ENCODE assay signal across 8 cellular contexts in genomic region chr10:11242443-11243386, GRCh38.
DNase-seq lines count a peak whose midpoint lies in the region; ATAC-seq and TF ChIP-seq lines count a peak whose summit lies in the region.

No MANE protein-coding gene starts in this region.

- TF ChIP-seq CTCF in lower lobe of right lung (IDR thresholded peaks at IDR 0.05) (no peak), PC-9 (conservative IDR thresholded peaks at IDR 0.05) (no peak)

- H3F3A ChIP-seq in PC-9 (ENCODE audit: insufficient read depth, low read depth), result no peaks in the 10 kb centered on the region

- no peak for DNase-seq in CD8-positive, alpha-beta memory T cell
- DNase-seq in activated CD4-positive, alpha-beta T cell treated with anti-CD3 and anti-CD28 coated beads, Interleukin-2, amount 50 U/mL, for 48 hours, result peak; percentile 40 to 41
- DNase-seq in lower lobe of right lung (no peak), PC-9 (no peak), erythroblast (lab: John Stamatoyannopoulos, UW) (no peak), OCI-M1 (lab: John Stamatoyannopoulos, UW) (no peak)

- BruUV-seq in PC-9 (replicated peaks; lab: Mats Ljungman, UMichigan), result no TSS peak

- no peak overlapping the region for H3K4me2 ChIP-seq in PC-9

- H3K9me2 ChIP-seq in PC-9 (ENCODE audit: insufficient read depth), result no peaks in the 10 kb centered on the region

- H3K4me1 ChIP-seq in CD8-positive, alpha-beta memory T cell (ENCODE audit: insufficient read depth, low read length), result peaks cover 95% of the 10 kb centered on the region
- H3K4me1 ChIP-seq in lower lobe of right lung (peaks cover 30% of the 10 kb centered on the region), PC-9 (replicated peaks; ENCODE audit: insufficient read depth) (no peaks in the 10 kb centered on the region)

- no peaks in the 10 kb centered on the region for H3K27me3 ChIP-seq in CD8-positive, alpha-beta memory T cell (ENCODE audit: insufficient read depth, low read length, poor library complexity, severe bottlenecking)
- H3K27me3 ChIP-seq in lower lobe of right lung (ENCODE audit: low read depth) (no peaks in the 10 kb centered on the region), PC-9 (ENCODE audit: insufficient read depth, low read depth) (peaks cover 74% of the 10 kb centered on the region)

- in situ Hi-C loops in GM18951 (cut with MboI; ENCODE audit: low sequenced_read_pairs, unreplicated experiment), result no loop called here

- H3K9me3 ChIP-seq in CD8-positive, alpha-beta memory T cell (ENCODE audit: low read length), result no peaks in the 10 kb centered on the region
- H3K9me3 ChIP-seq in lower lobe of right lung (no peaks in the 10 kb centered on the region), PC-9 (ENCODE audit: insufficient read depth, low read depth) (no peaks in the 10 kb centered on the region)

- no peaks in the 10 kb centered on the region for H3K79me2 ChIP-seq in PC-9 (ENCODE audit: low read depth)

- no peak overlapping the region for H3K4me3 ChIP-seq in CD8-positive, alpha-beta memory T cell (ENCODE audit: low read length)
- no peak overlapping the region for H3K4me3 ChIP-seq in lower lobe of right lung
- no peak overlapping the region for H3K4me3 ChIP-seq in PC-9

- H2AFZ ChIP-seq in PC-9, result no peak overlapping the region

- ATAC-seq in HG03045 (IDR thresholded peaks at IDR 0.05; ENCODE audit: unreplicated experiment), result peak; percentile 59
- ATAC-seq in lower lobe of right lung, result peak; percentile 45 to 72

- no peaks in the 10 kb centered on the region for H3K9me3 Mint-ChIP-seq in CD8-positive, alpha-beta memory T cell

- H3K36me3 ChIP-seq in CD8-positive, alpha-beta memory T cell (ENCODE audit: insufficient read depth, low read length), result peaks cover 15% of the 10 kb centered on the region
- H3K36me3 ChIP-seq in lower lobe of right lung (peaks cover 12% of the 10 kb centered on the region), PC-9 (ENCODE audit: low read depth) (no peaks in the 10 kb centered on the region)

- H3K4me3 Mint-ChIP-seq in CD8-positive, alpha-beta memory T cell, result peak overlapping the region in 6 of 7 donors; percentile 46 to 75 (median 58)

- CTCF ChIA-PET in CD8-positive, alpha-beta memory T cell (lab: Charles Lee), result interaction anchor here (1.1 to 1.5 kb wide), 5 partner anchors 11 to 231 kb away, joined by 3 to 4 read pairs (median 4); no protein-coding TSS in a partner anchor
- CTCF ChIA-PET in PC-9 (lab: Charles Lee), result no interaction called here

- H3K27ac ChIP-seq in CD8-positive, alpha-beta memory T cell (ENCODE audit: low read depth, low read length), result no peak overlapping the region
- H3K27ac ChIP-seq in lower lobe of right lung, result peak overlapping the region; percentile 32
- no peak overlapping the region for H3K27ac ChIP-seq in PC-9

- peaks cover 9 to 64% (median 57%) of the 10 kb centered on the region in 3 donors for H3K4me1 Mint-ChIP-seq in CD8-positive, alpha-beta memory T cell

- intact Hi-C loops in lower lobe of right lung (cut with DNase I) (no loop called here), PC-9 (cut with micrococcal nuclease; ENCODE audit: unreplicated experiment) (no loop called here)

- H3K27ac Mint-ChIP-seq in CD8-positive, alpha-beta memory T cell, result peak overlapping the region in 4 of 8 donors; percentile 82 to 92 (median 87)

- TF ChIP-seq POLR2A in GM18951 (IDR thresholded peaks at IDR 0.05; ENCODE audit: extremely low read depth, insufficient read depth, insufficient read length), result peak; percentile 41
- TF ChIP-seq POLR2A in erythroblast (IDR thresholded peaks at IDR 0.05; ENCODE audit: low read length), result no peak

- POLR2A ChIA-PET in CD8-positive, alpha-beta memory T cell (lab: Charles Lee), result interaction anchor here (0.5 to 1.1 kb wide), 3 partner anchors 64 to 148 kb away, joined by 3 read pairs; no protein-coding TSS in a partner anchor
- POLR2A ChIA-PET in PC-9 (lab: Charles Lee; ENCODE audit: unreplicated experiment), result interaction anchor here (0.7 kb wide), 1 partner anchor 10 kb away, joined by 3 read pairs; no protein-coding TSS in a partner anchor

- no peaks in the 10 kb centered on the region for H4K20me1 ChIP-seq in PC-9 (ENCODE audit: insufficient read depth)

- H3K36me3 Mint-ChIP-seq in CD8-positive, alpha-beta memory T cell, result peaks cover 6 to 46% (median 10%) of the 10 kb centered on the region in 3 donors

- no peaks in the 10 kb centered on the region for H3K27me3 Mint-ChIP-seq in CD8-positive, alpha-beta memory T cell

Comparison
In these comparisons a context has a peak if more than half of its experiments do, and no peak if none do; other contexts are left out.
1. DNase-seq: peak in activated CD4-positive, alpha-beta T cell treated with anti-CD3 and anti-CD28 coated beads, Interleukin-2, amount 50 U/mL, for 48 hours (2 of 2); none in CD8-positive, alpha-beta memory T cell (0 of 5), lower lobe of right lung (single experiment), PC-9 (0 of 2), erythroblast (0 of 2) and OCI-M1 (single experiment).